In the genomic region with DNA sequence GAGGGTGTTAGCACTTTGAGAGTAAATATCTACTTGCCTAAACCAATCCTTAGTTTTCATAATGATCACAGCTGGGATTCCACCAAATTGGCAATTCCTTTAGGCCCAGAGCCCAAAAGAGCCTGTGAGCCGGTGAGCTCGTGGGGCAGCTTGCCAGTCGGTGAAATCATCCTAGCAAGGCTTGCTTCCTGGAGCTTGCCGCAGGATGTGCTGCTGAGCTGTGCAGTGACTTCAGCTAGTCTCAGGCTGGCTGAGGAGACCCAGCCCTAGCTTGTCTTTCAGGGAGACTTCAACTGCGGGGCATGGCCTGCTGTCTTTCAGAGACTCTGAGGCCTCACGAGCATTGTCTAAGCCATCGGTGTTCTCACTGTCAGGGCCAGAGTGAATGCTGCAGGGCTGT, we compare ENCODE assay signal across 9 cellular contexts.
DNase-seq lines count a peak whose midpoint lies in the region; ATAC-seq, FAIRE-seq and TF ChIP-seq lines count a peak whose summit lies in the region.
"Had no signal": no experiment of that assay in that cellular context is flagged by ENCODE, and none has a peak within 500 bp of the region (broad histone marks: within the 10 kb centered on the region; RNA-seq: fewer than 3 reads in every experiment).

No MANE protein-coding gene starts in this region.

- H3K9me3 ChIP-seq in left ventricle myocardium inferior (replicated peaks) (no peaks in the 10 kb centered on the region), skeletal muscle tissue (ENCODE audit: control insufficient read depth in 3 of 3, low read length in 3 of 3) (no peaks in the 10 kb centered on the region)

- H3K4me3 Mint-ChIP-seq in mesothelial cell of epicardium = no peak overlapping the region
- H3K4me3 Mint-ChIP-seq: T-cell had no signal

- in situ Hi-C loops in astrocyte of the cerebellum (cut with HindIII; ENCODE audit: low sequenced_read_pairs) = no loop called here

- H3K27me3 Mint-ChIP-seq in mesothelial cell of epicardium (ENCODE audit: low read depth) = no peaks in the 10 kb centered on the region
- H3K27me3 Mint-ChIP-seq: T-cell had no signal

- TF ChIP-seq CTCF in astrocyte of the cerebellum (IDR thresholded peaks at IDR 0.05; ENCODE audit: low read depth, low read length, missing control alignments) (peak; percentile 74), left ventricle myocardium inferior (IDR thresholded peaks at IDR 0.05; ENCODE audit: borderline replicate concordance) (peak; percentile 54), mesothelial cell of epicardium (IDR thresholded peaks at IDR 0.05; ENCODE audit: unreplicated experiment) (no peak)

- DNase-seq in H54 (ENCODE audit: insufficient read length, low spot score) (peak; percentile 43), astrocyte of the cerebellum (ENCODE audit: low read depth) (peak; percentile 93), left ventricle myocardium inferior (peak; percentile 89), mesothelial cell of epicardium (ENCODE audit: low spot score in 2 of 2, unreplicated experiment in 2 of 2) (no peak), NCI-H1105 treated with DMSO at 0.1 percent for 48 hours (lab: John Stamatoyannopoulos, UW) (no peak)

- peaks cover 35% of the 10 kb centered on the region for H3K36me3 Mint-ChIP-seq in mesothelial cell of epicardium

- H3K4me1 ChIP-seq in left ventricle myocardium inferior (peaks cover 53% of the 10 kb centered on the region), skeletal muscle tissue (ENCODE audit: control insufficient read depth in 3 of 3, insufficient read depth in 3 of 3, low read length in 3 of 3) (peaks cover 15 to 18% (median 17%) of the 10 kb centered on the region in 3 donors)

- H3K9me3 Mint-ChIP-seq in mesothelial cell of epicardium = peaks cover 21% of the 10 kb centered on the region

- peak overlapping the region in 2 of 3 donors; percentile 9 to 50 for H3K9ac ChIP-seq in skeletal muscle tissue (ENCODE audit: low read depth in 1 of 3, low read length in 3 of 3)

- intact Hi-C loops in left ventricle myocardium inferior (cut with micrococcal nuclease) = no loop called here

- no peak overlapping the region for H3K27ac Mint-ChIP-seq in mesothelial cell of epicardium

- no peaks in the 10 kb centered on the region for H3K4me1 Mint-ChIP-seq in mesothelial cell of epicardium

- peak overlapping the region; percentile 74 for H3K27ac ChIP-seq in left ventricle myocardium inferior (replicated peaks)
- H3K27ac ChIP-seq in skeletal muscle tissue (ENCODE audit: low read depth, low read length) = no peak overlapping the region

- no peak for FAIRE-seq in H54 (lab: Jason Lieb, UNC)

- H3K4me3 ChIP-seq in astrocyte of the cerebellum (ENCODE audit: low read depth, low read length) (no peak overlapping the region), left ventricle myocardium inferior (no peak overlapping the region), skeletal muscle tissue (ENCODE audit: low read length in 3 of 3) (peak overlapping the region in 1 of 3 donors; percentile 0)

- H3K36me3 ChIP-seq in left ventricle myocardium inferior = peaks cover 20% of the 10 kb centered on the region
- H3K36me3 ChIP-seq in skeletal muscle tissue (ENCODE audit: control insufficient read depth in 3 of 3, insufficient read depth in 3 of 3, low read length in 3 of 3) = peaks cover 2 to 19% (median 8%) of the 10 kb centered on the region in 3 donors

- H3K27me3 ChIP-seq in left ventricle myocardium inferior (ENCODE audit: low read depth) = no peaks in the 10 kb centered on the region
- no peaks in the 10 kb centered on the region for H3K27me3 ChIP-seq in skeletal muscle tissue (ENCODE audit: control insufficient read depth in 3 of 3, insufficient read depth in 3 of 3, low read length in 3 of 3)

- ATAC-seq in HG03571 (IDR thresholded peaks at IDR 0.05; ENCODE audit: unreplicated experiment) (no peak), HG03280 (IDR thresholded peaks at IDR 0.05; ENCODE audit: unreplicated experiment) (no peak)

- TF ChIP-seq POLR2A in H54 (IDR thresholded peaks at IDR 0.05; ENCODE audit: low read depth, low read length) = no peak

Comparison
In these comparisons a context has a peak if more than half of its experiments do, and no peak if none do; other contexts are left out.
1. DNase-seq: peak in H54 (single experiment), astrocyte of the cerebellum (single experiment) and left ventricle myocardium inferior (single experiment); none in mesothelial cell of epicardium (0 of 2) and NCI-H1105 treated with DMSO at 0.1 percent for 48 hours (single experiment).